Comparison of ENCODE assay signal across 6 cellular contexts in the genomic region with DNA sequence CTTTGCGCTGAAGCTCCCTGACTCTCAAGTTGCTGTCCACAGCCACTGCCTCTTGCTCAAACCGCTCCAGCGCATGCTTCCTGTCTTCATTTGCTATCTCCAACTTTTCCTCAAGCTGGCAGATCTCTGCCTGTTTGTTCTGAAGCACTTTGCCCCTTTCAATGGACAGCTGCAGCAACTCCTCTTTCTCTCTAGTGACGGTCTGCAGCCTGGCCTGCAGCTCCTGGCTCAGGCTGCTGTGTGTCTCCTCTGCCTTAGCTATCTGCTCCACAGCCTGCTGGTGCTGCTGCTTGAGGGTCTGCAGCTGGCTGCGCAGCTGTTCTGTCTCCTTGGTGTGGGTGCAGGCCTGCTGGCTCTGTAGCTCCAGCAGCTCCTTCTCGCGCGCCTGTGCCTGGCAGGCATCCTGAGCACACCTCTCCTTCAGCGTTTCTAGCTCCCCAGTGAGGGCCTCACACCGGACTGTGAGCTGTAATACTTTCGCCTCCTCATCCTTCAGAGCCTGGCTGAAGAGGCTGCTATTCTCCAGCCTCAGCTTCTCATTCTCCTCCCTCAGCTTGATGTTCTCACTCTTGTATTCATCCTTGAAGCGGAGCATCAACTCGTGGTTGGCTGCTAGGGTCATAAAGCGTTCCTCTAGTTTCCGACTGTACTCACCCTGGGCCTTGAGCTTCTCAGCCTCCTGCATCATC.
A peak's percentile ranks its signal among the peaks of the same experiment; 100 is the strongest.
DNase-seq lines count a peak whose midpoint lies in the region; ATAC-seq lines count a peak whose summit lies in the region.

No MANE protein-coding gene starts in this region.

- no peaks in the 10 kb centered on the region for H3K9me3 ChIP-seq in subcutaneous abdominal adipose tissue (ENCODE audit: control insufficient read depth in 5 of 5, low read length in 5 of 5)

- peaks cover 0 to 27% (median 25%) of the 10 kb centered on the region in 5 donors for H3K4me1 ChIP-seq in subcutaneous abdominal adipose tissue (ENCODE audit: control insufficient read depth in 5 of 5, insufficient read depth in 5 of 5, low read length in 5 of 5)

- peak overlapping the region; percentile 27 for H3K27ac ChIP-seq in subcutaneous abdominal adipose tissue (ENCODE audit: low read depth, low read length)

- H3K4me3 ChIP-seq in subcutaneous abdominal adipose tissue (ENCODE audit: low read depth in 1 of 5, low read length in 5 of 5): peak overlapping the region; percentile 55 to 79 (median 62)

- DNase-seq in NCI-H69 (lab: John Stamatoyannopoulos, UW) (peak; percentile 32), glomerular visceral epithelial cell (ENCODE audit: extremely low spot score) (peak; percentile 7)
- DNase-seq in activated CD4-positive, alpha-beta T cell treated with anti-CD3 and anti-CD28 coated beads, Interleukin-2, amount 50 U/mL, for 48 hours: no peak

- no peaks in the 10 kb centered on the region for H3K27me3 ChIP-seq in subcutaneous abdominal adipose tissue (ENCODE audit: control insufficient read depth in 5 of 5, insufficient read depth in 4 of 5, low read length in 5 of 5)

- no peaks in the 10 kb centered on the region for H3K36me3 ChIP-seq in subcutaneous abdominal adipose tissue (ENCODE audit: control insufficient read depth in 5 of 5, insufficient read depth in 5 of 5, low read length in 5 of 5)

- peak overlapping the region in 2 of 5 donors; percentile 14 to 61 for H3K9ac ChIP-seq in subcutaneous abdominal adipose tissue (ENCODE audit: low read length in 5 of 5)

- ATAC-seq in GM21367 (IDR thresholded peaks at IDR 0.05; ENCODE audit: unreplicated experiment) (no peak), GM19452 (IDR thresholded peaks at IDR 0.05; ENCODE audit: unreplicated experiment) (no peak)

Comparison
In these comparisons a context has a peak if more than half of its experiments do, and no peak if none do; other contexts are left out.
1. DNase-seq: peak in NCI-H69 (single experiment) and glomerular visceral epithelial cell (single experiment); none in activated CD4-positive, alpha-beta T cell treated with anti-CD3 and anti-CD28 coated beads, Interleukin-2, amount 50 U/mL, for 48 hours (0 of 2).